ENCODE assay signal across 1 cellular context in the genomic region with DNA sequence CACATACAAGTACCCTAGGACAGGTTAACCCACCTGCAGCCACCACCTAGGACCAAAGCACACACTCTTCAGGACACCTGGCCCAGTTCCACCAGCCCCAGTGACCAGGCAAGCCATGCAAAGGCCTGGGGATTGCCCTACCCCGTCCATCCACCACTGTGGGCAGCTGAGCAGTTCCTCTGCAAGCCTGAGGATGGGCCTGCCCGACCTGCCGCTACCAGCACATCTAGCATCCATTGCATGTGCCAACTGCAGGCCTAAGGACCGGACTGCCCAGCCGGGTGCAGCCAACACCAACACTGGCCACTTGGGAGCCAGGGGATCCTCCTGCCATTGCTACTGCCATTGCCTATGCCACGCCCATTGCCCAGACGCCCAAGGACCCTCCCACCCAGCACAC.
TF ChIP-seq lines count a peak whose summit lies in the region.

No MANE protein-coding gene starts in this region.

TF ChIP-seq in IMR-90, 13 proteins besides CTCF, POLR2A, EP300 and RAD21:
- TF ChIP-seq SMC3 (IDR thresholded peaks at IDR 0.05; ENCODE audit: low read depth, low read length) (no peak), CEBPB (IDR thresholded peaks at IDR 0.05; ENCODE audit: low read depth, low read length) (no peak), FOS (IDR thresholded peaks at IDR 0.05; ENCODE audit: low read depth, low read length) (no peak), BHLHE40 (IDR thresholded peaks at IDR 0.05; ENCODE audit: low read depth, low read length) (no peak), RCOR1 (IDR thresholded peaks at IDR 0.05; ENCODE audit: insufficient replicate concordance, low read length) (no peak), NFE2L2 (IDR thresholded peaks at IDR 0.05; ENCODE audit: low read depth, low read length) (no peak), MXI1 (IDR thresholded peaks at IDR 0.05; ENCODE audit: borderline replicate concordance, low read depth, low read length) (no peak), MAZ (IDR thresholded peaks at IDR 0.05; ENCODE audit: borderline replicate concordance, low read depth, low read length) (no peak)
- TF ChIP-seq, protein P1, sequence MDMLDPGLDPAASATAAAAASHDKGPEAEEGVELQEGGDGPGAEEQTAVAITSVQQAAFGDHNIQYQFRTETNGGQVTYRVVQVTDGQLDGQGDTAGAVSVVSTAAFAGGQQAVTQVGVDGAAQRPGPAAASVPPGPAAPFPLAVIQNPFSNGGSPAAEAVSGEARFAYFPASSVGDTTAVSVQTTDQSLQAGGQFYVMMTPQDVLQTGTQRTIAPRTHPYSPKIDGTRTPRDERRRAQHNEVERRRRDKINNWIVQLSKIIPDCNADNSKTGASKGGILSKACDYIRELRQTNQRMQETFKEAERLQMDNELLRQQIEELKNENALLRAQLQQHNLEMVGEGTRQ (IDR thresholded peaks at IDR 0.05; ENCODE audit: low read depth, low read length), result no peak
- TF ChIP-seq, protein P2, sequence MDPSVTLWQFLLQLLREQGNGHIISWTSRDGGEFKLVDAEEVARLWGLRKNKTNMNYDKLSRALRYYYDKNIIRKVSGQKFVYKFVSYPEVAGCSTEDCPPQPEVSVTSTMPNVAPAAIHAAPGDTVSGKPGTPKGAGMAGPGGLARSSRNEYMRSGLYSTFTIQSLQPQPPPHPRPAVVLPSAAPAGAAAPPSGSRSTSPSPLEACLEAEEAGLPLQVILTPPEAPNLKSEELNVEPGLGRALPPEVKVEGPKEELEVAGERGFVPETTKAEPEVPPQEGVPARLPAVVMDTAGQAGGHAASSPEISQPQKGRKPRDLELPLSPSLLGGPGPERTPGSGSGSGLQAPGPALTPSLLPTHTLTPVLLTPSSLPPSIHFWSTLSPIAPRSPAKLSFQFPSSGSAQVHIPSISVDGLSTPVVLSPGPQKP (IDR thresholded peaks at IDR 0.05; ENCODE audit: borderline replicate concordance, low read depth, low read length), result no peak
